Comparison of ENCODE assay signal across 16 cellular contexts in the genomic region with DNA sequence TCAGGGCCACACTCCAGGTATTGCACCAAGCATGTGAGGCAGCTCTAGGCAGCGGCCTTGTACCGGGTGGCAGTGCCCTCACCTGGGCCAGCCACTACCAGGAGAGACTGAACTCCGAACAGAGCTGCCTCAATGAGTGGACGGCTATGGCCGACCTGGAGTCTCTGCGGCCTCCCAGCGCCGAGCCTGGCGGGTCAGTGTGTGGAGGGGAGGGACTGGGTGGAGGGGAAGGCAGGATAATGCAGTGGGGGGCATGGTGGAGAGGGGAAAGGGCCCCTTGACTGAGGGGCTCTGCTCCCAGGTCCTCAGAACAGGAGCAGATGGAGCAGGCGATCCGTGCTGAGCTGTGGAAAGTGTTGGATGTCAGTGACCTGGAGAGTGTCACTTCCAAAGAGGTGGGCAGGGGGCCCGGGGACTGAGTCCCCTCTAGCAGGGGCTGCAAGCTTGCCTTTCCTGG.
"Had no signal": no experiment of that assay in that cellular context is flagged by ENCODE, and none has a peak within 500 bp of the region (broad histone marks: within the 10 kb centered on the region; RNA-seq: fewer than 3 reads in every experiment).

No MANE protein-coding gene starts in this region.

- DNase-seq: activated CD4-positive, alpha-beta T cell treated with anti-CD3 and anti-CD28 coated beads for 36 hours; activated CD8-positive, alpha-beta memory T cell treated with anti-CD3 and anti-CD28 coated beads, Interleukin-2, amount 50 U/mL, for 48 hours; activated CD8-positive, alpha-beta T cell treated with anti-CD3 and anti-CD28 coated beads for 36 hours; activated naive CD8-positive, alpha-beta T cell treated with anti-CD3 and anti-CD28 coated beads for 36 hours; activated T-cell treated with anti-CD3 and anti-CD28 coated beads, Interleukin-2, amount 50 U/mL, for 72 hours; amygdala; body of pancreas; central memory CD4-positive, alpha-beta T cell; effector CD4-positive, alpha-beta T cell; foreskin fibroblast; hippocampal formation; T-helper 17 cell had no signal

- H3K27me3 ChIP-seq: body of pancreas, tibial nerve had no signal

- H3K9me3 ChIP-seq: body of pancreas, tibial nerve had no signal

- ATAC-seq: activated CD4-positive, alpha-beta T cell treated with anti-CD3 and anti-CD28 coated beads for 36 hours; activated CD8-positive, alpha-beta T cell treated with anti-CD3 and anti-CD28 coated beads for 36 hours; activated T-cell treated with anti-CD3 and anti-CD28 coated beads, Interleukin-2, amount 50 U/mL, for 72 hours; body of pancreas; stimulated activated memory B cell treated with anti-CD40 and anti-IgM and Interleukin-4, amounts not matched to agents 10 μg/mL and 1 μg/mL and 100 μg/mL, for 72 hours; T-helper 17 cell had no signal

- H3K36me3 Mint-ChIP-seq: activated naive CD8-positive, alpha-beta T cell treated with anti-CD3 and anti-CD28 coated beads for 36 hours had no signal

- H3K27me3 Mint-ChIP-seq: activated CD4-positive, alpha-beta T cell treated with anti-CD3 and anti-CD28 coated beads for 36 hours; activated CD8-positive, alpha-beta T cell treated with anti-CD3 and anti-CD28 coated beads for 36 hours; activated naive CD8-positive, alpha-beta T cell treated with anti-CD3 and anti-CD28 coated beads for 36 hours; stimulated activated memory B cell treated with anti-CD40 and anti-IgM and Interleukin-4, amounts not matched to agents 10 μg/mL and 1 μg/mL and 100 μg/mL, for 72 hours; T-helper 17 cell had no signal

- H3K27ac Mint-ChIP-seq: activated CD4-positive, alpha-beta T cell treated with anti-CD3 and anti-CD28 coated beads for 36 hours; activated CD8-positive, alpha-beta T cell treated with anti-CD3 and anti-CD28 coated beads for 36 hours; activated naive CD8-positive, alpha-beta T cell treated with anti-CD3 and anti-CD28 coated beads for 36 hours; activated T-cell treated with anti-CD3 and anti-CD28 coated beads, Interleukin-2, amount 50 U/mL, for 72 hours; nephron; stimulated activated memory B cell treated with anti-CD40 and anti-IgM and Interleukin-4, amounts not matched to agents 10 μg/mL and 1 μg/mL and 100 μg/mL, for 72 hours; T-helper 17 cell had no signal

- H3K4me3 ChIP-seq: body of pancreas, coronary artery, tibial nerve had no signal

- H3K27ac ChIP-seq: body of pancreas, coronary artery, tibial nerve had no signal

- H3K9me3 Mint-ChIP-seq: activated CD8-positive, alpha-beta T cell treated with anti-CD3 and anti-CD28 coated beads for 36 hours; activated naive CD8-positive, alpha-beta T cell treated with anti-CD3 and anti-CD28 coated beads for 36 hours; activated T-cell treated with anti-CD3 and anti-CD28 coated beads, Interleukin-2, amount 50 U/mL, for 72 hours; nephron; stimulated activated memory B cell treated with anti-CD40 and anti-IgM and Interleukin-4, amounts not matched to agents 10 μg/mL and 1 μg/mL and 100 μg/mL, for 72 hours had no signal

- H3K4me1 Mint-ChIP-seq: nephron had no signal

- H3K4me3 Mint-ChIP-seq: activated CD4-positive, alpha-beta T cell treated with anti-CD3 and anti-CD28 coated beads for 36 hours; activated CD8-positive, alpha-beta T cell treated with anti-CD3 and anti-CD28 coated beads for 36 hours; activated naive CD8-positive, alpha-beta T cell treated with anti-CD3 and anti-CD28 coated beads for 36 hours; activated T-cell treated with anti-CD3 and anti-CD28 coated beads, Interleukin-2, amount 50 U/mL, for 72 hours; nephron; stimulated activated memory B cell treated with anti-CD40 and anti-IgM and Interleukin-4, amounts not matched to agents 10 μg/mL and 1 μg/mL and 100 μg/mL, for 72 hours; T-helper 17 cell had no signal
